In the genomic region with DNA sequence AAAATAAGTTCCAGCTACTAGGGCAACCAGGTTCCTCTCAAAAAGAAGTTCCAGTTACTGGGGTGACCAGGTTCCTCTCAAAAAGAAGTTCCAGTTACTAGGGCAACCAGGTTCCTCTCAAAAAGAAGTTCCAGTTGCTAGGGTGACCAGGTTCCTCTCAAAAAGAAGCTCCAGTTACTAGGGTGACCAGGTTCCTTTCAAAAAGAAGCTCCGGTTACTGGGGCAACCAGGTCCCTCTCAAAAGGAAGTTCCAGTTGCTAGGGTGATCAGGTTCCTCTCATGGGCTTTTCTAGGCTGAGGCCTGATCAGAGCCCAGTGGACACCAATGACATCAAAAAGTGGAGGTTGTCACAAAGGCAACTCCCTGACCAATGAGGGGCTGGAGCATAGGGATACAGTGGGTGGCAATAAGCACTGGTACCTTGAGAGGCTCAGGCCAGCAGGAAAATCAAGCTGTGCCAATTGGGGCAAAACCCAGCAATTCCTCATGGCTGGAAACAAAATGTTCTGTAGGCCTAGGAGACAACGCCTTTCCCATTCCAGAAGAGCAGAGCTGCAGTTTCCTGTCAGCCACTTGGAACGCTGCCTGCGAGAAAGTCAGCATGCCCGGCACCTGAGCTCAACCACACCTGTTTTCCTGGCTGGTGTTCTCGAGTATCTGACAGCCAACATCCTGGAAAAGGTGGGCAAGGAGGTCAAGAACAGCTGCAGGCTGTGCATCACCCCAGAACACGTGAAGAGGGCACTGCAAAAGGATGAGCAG, we compare ENCODE assay signal across 10 cellular contexts. TPM values are rescaled to one million over a fixed set of nuclear protein-coding genes. Genes with fewer than 3 reads are reported as not detected.
DNase-seq lines count a peak whose midpoint lies in the region; ATAC-seq and TF ChIP-seq lines count a peak whose summit lies in the region.
"Had no signal": no experiment of that assay in that cellular context is flagged by ENCODE, and none has a peak within 500 bp of the region (broad histone marks: within the 10 kb centered on the region; RNA-seq: fewer than 3 reads in every experiment).

No MANE protein-coding gene starts in this region.

- no peak overlapping the region for H3K27ac ChIP-seq in CD4-positive, CD25-positive, alpha-beta regulatory T cell (ENCODE audit: insufficient read depth, low read length, poor library complexity, severe bottlenecking)
- H3K27ac ChIP-seq in heart left ventricle (no peak overlapping the region), adrenal gland (no peak overlapping the region)

- no peak for ATAC-seq in CD4-positive, CD25-positive, alpha-beta regulatory T cell (ENCODE audit: low read depth in 2 of 2)
- ATAC-seq in GM19025 (IDR thresholded peaks at IDR 0.05; ENCODE audit: low read depth, unreplicated experiment) (peak; percentile 53), heart left ventricle (no peak)

- intact Hi-C loops in heart left ventricle (cut with DNase I) (no loop called here), adrenal gland (cut with DNase I) (no loop called here)

- no peaks in the 10 kb centered on the region for H3K36me3 Mint-ChIP-seq in CD4-positive, CD25-positive, alpha-beta regulatory T cell
- H3K36me3 Mint-ChIP-seq in mesothelial cell of epicardium, result no peaks in the 10 kb centered on the region

- peaks cover 0 to 7% (median 3%) of the 10 kb centered on the region in 4 donors for H3K4me1 Mint-ChIP-seq in CD4-positive, CD25-positive, alpha-beta regulatory T cell
- no peaks in the 10 kb centered on the region for H3K4me1 Mint-ChIP-seq in mesothelial cell of epicardium

- no peaks in the 10 kb centered on the region for H3K27me3 Mint-ChIP-seq in CD4-positive, CD25-positive, alpha-beta regulatory T cell
- no peaks in the 10 kb centered on the region for H3K27me3 Mint-ChIP-seq in mesothelial cell of epicardium (ENCODE audit: low read depth)

- no peak for TF ChIP-seq POLR2A in heart left ventricle (IDR thresholded peaks at IDR 0.05)
- no peak for TF ChIP-seq POLR2A in adrenal gland (IDR thresholded peaks at IDR 0.05)

- TF ChIP-seq CTCF in epithelial cell of esophagus (IDR thresholded peaks at IDR 0.05; ENCODE audit: insufficient read depth, low read depth, low read length, missing control alignments), result peak; percentile 23
- no peak for TF ChIP-seq CTCF in heart left ventricle (IDR thresholded peaks at IDR 0.05)
- TF ChIP-seq CTCF in adrenal gland (IDR thresholded peaks at IDR 0.05), result no peak
- no peak for TF ChIP-seq CTCF in mesothelial cell of epicardium (IDR thresholded peaks at IDR 0.05; ENCODE audit: unreplicated experiment)

- no peak overlapping the region for H3K4me3 ChIP-seq in CD4-positive, CD25-positive, alpha-beta regulatory T cell (ENCODE audit: low read depth, low read length)
- no peak overlapping the region for H3K4me3 ChIP-seq in epithelial cell of esophagus (ENCODE audit: low read length)
- no peak overlapping the region for H3K4me3 ChIP-seq in heart left ventricle
- no peak overlapping the region for H3K4me3 ChIP-seq in adrenal gland

- H3K27ac Mint-ChIP-seq in CD4-positive, CD25-positive, alpha-beta regulatory T cell, result no peak overlapping the region
- H3K27ac Mint-ChIP-seq in mesothelial cell of epicardium, result no peak overlapping the region

- no peak overlapping the region for H3K4me3 Mint-ChIP-seq in CD4-positive, CD25-positive, alpha-beta regulatory T cell
- no peak overlapping the region for H3K4me3 Mint-ChIP-seq in mesothelial cell of epicardium

- H3K9me3 ChIP-seq in CD4-positive, CD25-positive, alpha-beta regulatory T cell (ENCODE audit: control insufficient read depth in 2 of 2, low read length in 2 of 2), result no peaks in the 10 kb centered on the region
- H3K9me3 ChIP-seq in heart left ventricle (no peaks in the 10 kb centered on the region), adrenal gland (replicated peaks in 1 of 3) (no peaks in the 10 kb centered on the region)

- H3K9me3 Mint-ChIP-seq in CD4-positive, CD25-positive, alpha-beta regulatory T cell, result no peaks in the 10 kb centered on the region
- H3K9me3 Mint-ChIP-seq in mesothelial cell of epicardium, result peaks cover 21% of the 10 kb centered on the region

- H3K4me1 ChIP-seq in CD4-positive, CD25-positive, alpha-beta regulatory T cell (ENCODE audit: control insufficient read depth, insufficient read depth, low read length, poor library complexity, severe bottlenecking), result no peaks in the 10 kb centered on the region
- no peaks in the 10 kb centered on the region for H3K4me1 ChIP-seq in heart left ventricle
- no peaks in the 10 kb centered on the region for H3K4me1 ChIP-seq in adrenal gland (replicated peaks in 1 of 2)

- no peaks in the 10 kb centered on the region for H3K27me3 ChIP-seq in CD4-positive, CD25-positive, alpha-beta regulatory T cell (ENCODE audit: control insufficient read depth, insufficient read depth, low read length)
- H3K27me3 ChIP-seq in heart left ventricle (peaks cover 0 to 3% (median 0%) of the 10 kb centered on the region in 9 donors), adrenal gland (no peaks in the 10 kb centered on the region)

- peak in 2 of 3 donors; percentile 20 to 68 for DNase-seq in CD4-positive, CD25-positive, alpha-beta regulatory T cell
- DNase-seq in NCI-H1092 (lab: John Stamatoyannopoulos, UW) (peak; percentile 54), epithelial cell of esophagus (ENCODE audit: low read depth) (peak; percentile 63), heart left ventricle (no peak), adrenal gland (no peak), mesothelial cell of epicardium (ENCODE audit: low spot score in 2 of 2, unreplicated experiment in 2 of 2) (no peak)
- DNase-seq in effector CD4-positive, alpha-beta T cell, result no peak
- DNase-seq: posterior cingulate gyrus had no signal

- WGBS in heart left ventricle, 4 donors, result 61 to 74% (median 65%) methylated on average over 7 of the region's 7 CpGs
- 67 to 87% (median 74%) methylated on average over 5 to 7 of the region's 7 CpGs for WGBS in adrenal gland, 4 donors

- H3K36me3 ChIP-seq in CD4-positive, CD25-positive, alpha-beta regulatory T cell (ENCODE audit: control insufficient read depth, insufficient read depth, low read length), result no peaks in the 10 kb centered on the region
- H3K36me3 ChIP-seq in heart left ventricle (no peaks in the 10 kb centered on the region), adrenal gland (replicated peaks in 1 of 2) (no peaks in the 10 kb centered on the region)

RNA-seq across cellular contexts. Expression of gene SYTL5, which starts 12.3 kb away (rescaled TPM):
- not detected for total RNA-seq in CD4-positive, CD25-positive, alpha-beta regulatory T cell
- polyA plus RNA-seq in CD4-positive, CD25-positive, alpha-beta regulatory T cell, result not detected
- total RNA-seq in heart left ventricle (1 to 10 TPM in 2 of 9 donors, under 1 TPM in 5, not detected in 2; 0.09 to 2.8 (median 0.30) TPM), adrenal gland (10 to 100 TPM in 6 of 8 donors, 1 to 10 TPM in 2; 6.3 to 38.1 (median 17.5) TPM), mesothelial cell of epicardium (1.7 to 2.6 TPM (median 2.2 TPM) in 3 replicates)
- polyA plus RNA-seq in heart left ventricle (under 1 TPM; 0.04 to 0.08 TPM), adrenal gland (1 to 10 TPM; 5.5 to 9.5 (median 6.3) TPM)
- total RNA-seq: endothelial cell of umbilical vein had no signal

Comparison
In these comparisons a context has a peak if more than half of its experiments do, and no peak if none do; other contexts are left out.
1. DNase-seq: peak in CD4-positive, CD25-positive, alpha-beta regulatory T cell (2 of 3), NCI-H1092 (single experiment) and epithelial cell of esophagus (single experiment); none in heart left ventricle (0 of 5), adrenal gland (0 of 7), effector CD4-positive, alpha-beta T cell (single experiment) and mesothelial cell of epicardium (0 of 2).